In genomic region chr4:86014599-86014998, GRCh38 we compare ENCODE assay signal across 11 cellular contexts.
A peak's percentile ranks its signal among the peaks of the same experiment; 100 is the strongest.
DNase-seq lines count a peak whose midpoint lies in the region; ATAC-seq lines count a peak whose summit lies in the region.
"Had no signal": no experiment of that assay in that cellular context is flagged by ENCODE, and none has a peak within 500 bp of the region (broad histone marks: within the 10 kb centered on the region; RNA-seq: fewer than 3 reads in every experiment).

No MANE protein-coding gene starts in this region.

- no peaks in the 10 kb centered on the region for H3K9me3 Mint-ChIP-seq in naive B cell

- DNase-seq in MV-4-11 (lab: John Stamatoyannopoulos, UW) (peak; percentile 26), naive B cell (peak; percentile 26), T-helper 1 cell (no peak), GOT3 (lab: John Stamatoyannopoulos, UW) (no peak), DMS 273 (lab: John Stamatoyannopoulos, UW; ENCODE audit: unreplicated experiment) (no peak), NCI-H1092 treated with DMSO at 0.1 percent for 48 hours (lab: John Stamatoyannopoulos, UW) (no peak)
- DNase-seq: activated CD4-positive, CD25-positive, alpha-beta regulatory T cell; anterior cingulate cortex; NCI-H774 had no signal

- H3K27me3 Mint-ChIP-seq in naive B cell = no peaks in the 10 kb centered on the region

- ATAC-seq in GM18907 (IDR thresholded peaks at IDR 0.05; ENCODE audit: unreplicated experiment) (peak; percentile 99), HG02763 (IDR thresholded peaks at IDR 0.05; ENCODE audit: unreplicated experiment) (peak; percentile 79), naive B cell (ENCODE audit: low read depth in 2 of 2) (peak; percentile 93)

- H3K27ac Mint-ChIP-seq in naive B cell = peak overlapping the region; percentile 12 to 94 (median 42)

- H3K4me1 Mint-ChIP-seq in naive B cell = peaks cover 10 to 13% (median 13%) of the 10 kb centered on the region in 3 donors

- H3K4me3 Mint-ChIP-seq in naive B cell = peak overlapping the region in 7 of 8 donors; percentile 21 to 80 (median 69)

- H3K36me3 Mint-ChIP-seq in naive B cell = no peaks in the 10 kb centered on the region

Comparison
In these comparisons a context has a peak if more than half of its experiments do, and no peak if none do; other contexts are left out.
1. DNase-seq: peak in MV-4-11 (single experiment) and naive B cell (single experiment); none in T-helper 1 cell (0 of 5), GOT3 (single experiment), DMS 273 (single experiment) and NCI-H1092 treated with DMSO at 0.1 percent for 48 hours (single experiment).
2. Peak in every context shown above with its lines, with median percentiles within 50 percentile points of each other: ATAC-seq.